Comparison of ENCODE assay signal across 9 cellular contexts in the genomic region with DNA sequence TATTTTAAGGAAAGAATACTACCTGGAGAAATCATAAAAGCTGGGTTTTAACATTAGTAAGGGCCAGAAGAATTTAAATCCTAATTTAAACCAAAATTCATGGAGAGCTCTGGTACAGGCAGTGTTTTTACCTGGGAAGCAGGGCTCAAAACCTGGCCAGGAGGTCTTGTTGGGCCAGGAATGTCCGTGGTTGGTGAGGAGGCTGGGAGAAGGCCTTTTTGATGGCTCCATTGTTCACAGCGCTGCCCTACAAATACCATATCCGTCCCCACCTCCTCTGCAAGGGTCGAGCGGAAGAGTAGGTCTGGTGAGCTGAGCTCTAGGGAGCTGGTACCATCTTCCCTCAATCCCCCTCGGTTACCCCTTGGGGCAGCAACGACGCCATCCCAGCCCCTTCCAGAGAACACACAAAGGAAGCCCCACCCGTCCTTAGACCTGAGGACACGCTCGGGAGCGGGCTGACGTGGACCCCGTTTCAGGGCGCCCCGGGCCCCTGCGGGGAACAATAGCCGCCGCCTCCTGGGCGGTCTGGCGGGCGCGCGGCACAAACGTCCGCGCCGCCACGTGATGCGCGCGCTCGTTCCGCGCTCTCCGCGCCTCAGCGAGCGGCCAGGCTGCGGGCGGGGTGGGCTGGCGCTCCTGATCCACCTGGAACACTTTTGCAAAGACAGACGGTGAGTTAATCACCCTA. TPM values are rescaled to one million over a fixed set of nuclear protein-coding genes. Genes with fewer than 3 reads are reported as not detected.
A peak's percentile ranks its signal among the peaks of the same experiment; 100 is the strongest.
DNase-seq lines count a peak whose midpoint lies in the region; ATAC-seq and TF ChIP-seq lines count a peak whose summit lies in the region.
"Had no signal": no experiment of that assay in that cellular context is flagged by ENCODE, and none has a peak within 500 bp of the region (broad histone marks: within the 10 kb centered on the region; RNA-seq: fewer than 3 reads in every experiment).

No MANE protein-coding gene starts in this region.

- H3K27me3 Mint-ChIP-seq in progenitor cell of endocrine pancreas: peaks cover 96% of the 10 kb centered on the region

- no peak overlapping the region for H3K27ac Mint-ChIP-seq in progenitor cell of endocrine pancreas

- H3K9me3 Mint-ChIP-seq in progenitor cell of endocrine pancreas (ENCODE audit: low read depth): no peaks in the 10 kb centered on the region

- peak overlapping the region; percentile 51; the same call in 1 of the 2 replicates for H2AFZ ChIP-seq in MM.1S (ENCODE audit: low read length)

- no peaks in the 10 kb centered on the region for H3K9me3 ChIP-seq in MM.1S (replicated peaks; ENCODE audit: insufficient read depth, low read length)
- H3K9me3 ChIP-seq in ectodermal cell (ENCODE audit: control insufficient read depth, low read length): no peaks in the 10 kb centered on the region
- H3K9me3 ChIP-seq: upper lobe of left lung had no signal

- H3K27me3 ChIP-seq in MM.1S (replicated peaks; ENCODE audit: insufficient read depth, low read length): no peaks in the 10 kb centered on the region
- H3K27me3 ChIP-seq in ectodermal cell (ENCODE audit: control insufficient read depth, insufficient read depth, low read length, poor library complexity, severe bottlenecking): peaks cover 100% of the 10 kb centered on the region

- H3K36me3 ChIP-seq in MM.1S (replicated peaks; ENCODE audit: insufficient read depth, low read length): no peaks in the 10 kb centered on the region
- no peaks in the 10 kb centered on the region for H3K36me3 ChIP-seq in ectodermal cell (ENCODE audit: control insufficient read depth, insufficient read depth, low read length)
- H3K36me3 ChIP-seq: upper lobe of left lung had no signal

- DNase-seq in Daoy (ENCODE audit: low read depth) (peak; percentile 67), MM.1S (no peak), progenitor cell of endocrine pancreas (ENCODE audit: low spot score, unreplicated experiment) (no peak), mesenteric fat pad (ENCODE audit: low spot score) (no peak)
- DNase-seq in effector CD4-positive, alpha-beta T cell: no peak
- no peak for DNase-seq in stimulated activated naive CD4-positive, alpha-beta T cell treated with Interleukin-2 at 50 U/mL for 16 hours (lab: John Stamatoyannopoulos, UW)

- H4K20me1 ChIP-seq in MM.1S (ENCODE audit: insufficient read depth, low read length): no peaks in the 10 kb centered on the region

- peak overlapping the region; percentile 65 for H3K4me2 ChIP-seq in MM.1S (ENCODE audit: low read depth, low read length)

- TF ChIP-seq CTCF in MM.1S (IDR thresholded peaks at IDR 0.05; ENCODE audit: low read length) (no peak), progenitor cell of endocrine pancreas (IDR thresholded peaks at IDR 0.05; ENCODE audit: unreplicated experiment) (no peak)

- H3K4me1 ChIP-seq in MM.1S (ENCODE audit: low read length): no peaks in the 10 kb centered on the region
- peaks cover 6% of the 10 kb centered on the region for H3K4me1 ChIP-seq in ectodermal cell (ENCODE audit: control insufficient read depth, insufficient read depth, low read length)

- WGBS in ectodermal cell, 2 experiments: 0 to 1% methylated on average over 43 of the region's 43 CpGs

- peak overlapping the region; percentile 63 for H3K4me3 ChIP-seq in MM.1S (ENCODE audit: low read length)
- peak overlapping the region; percentile 13 for H3K4me3 ChIP-seq in ectodermal cell (ENCODE audit: insufficient read depth, low read depth, low read length)

- H3K27ac ChIP-seq in MM.1S (ENCODE audit: low read length) (no peak overlapping the region), ectodermal cell (ENCODE audit: insufficient read depth, low read depth, low read length, poor library complexity, severe bottlenecking) (no peak overlapping the region)
- H3K27ac ChIP-seq: upper lobe of left lung had no signal

- no peaks in the 10 kb centered on the region for H3K79me2 ChIP-seq in MM.1S (ENCODE audit: low read length)

- no peak overlapping the region for H3K9ac ChIP-seq in MM.1S (ENCODE audit: low read length)

- peaks cover 8% of the 10 kb centered on the region for H3K4me1 Mint-ChIP-seq in progenitor cell of endocrine pancreas (ENCODE audit: low read depth)

- H3K9me2 ChIP-seq in MM.1S (replicated peaks; ENCODE audit: insufficient read depth, low read length): no peaks in the 10 kb centered on the region

- no peak for ATAC-seq in HG03280 (IDR thresholded peaks at IDR 0.05; ENCODE audit: unreplicated experiment)

- no peaks in the 10 kb centered on the region for H3F3A ChIP-seq in MM.1S (ENCODE audit: insufficient read depth, low read length)

- H3K4me3 Mint-ChIP-seq in progenitor cell of endocrine pancreas (ENCODE audit: low read depth): peak overlapping the region; percentile 73

- no peaks in the 10 kb centered on the region for H3K36me3 Mint-ChIP-seq in progenitor cell of endocrine pancreas (ENCODE audit: insufficient read depth)

RNA-seq across cellular contexts. Expression of a gene that starts 10.7 kb away (rescaled TPM):
- total RNA-seq in Daoy (2014; rRNA removed; shearing (Covaris generic)): 1.3 and 3.0 TPM in 2 replicates
- 0.33 TPM for polyA plus RNA-seq in ectodermal cell (2013, experiment 1 of 4)
- polyA plus RNA-seq in ectodermal cell (2013, experiment 2 of 4): not detected
- 0.32 TPM for polyA plus RNA-seq in ectodermal cell (2013, experiment 3 of 4)
- 0.32 TPM for polyA plus RNA-seq in ectodermal cell (2013, experiment 4 of 4)
- total RNA-seq in progenitor cell of endocrine pancreas (0.16 TPM in 1 of 2 replicates, not detected in the other), mesenteric fat pad (1.1 TPM)

RNA-seq across cellular contexts. Expression of a gene that starts 20.6 kb away (rescaled TPM):
- 5.0 and 10.9 TPM in 2 replicates for total RNA-seq in Daoy (2014; rRNA removed; shearing (Covaris generic))
- 0.54 TPM for polyA plus RNA-seq in ectodermal cell (2013, experiment 1 of 4)
- not detected for polyA plus RNA-seq in ectodermal cell (2013, experiment 2 of 4)
- 1.5 TPM for polyA plus RNA-seq in ectodermal cell (2013, experiment 3 of 4)
- 0.61 TPM for polyA plus RNA-seq in ectodermal cell (2013, experiment 4 of 4)
- total RNA-seq in progenitor cell of endocrine pancreas (not detected in 2 replicates), mesenteric fat pad (5.3 TPM)

RNA-seq across cellular contexts. Expression of a gene that starts 26.4 kb away (rescaled TPM):
- 1.5 and 2.5 TPM in 2 replicates for total RNA-seq in Daoy (2014; rRNA removed; shearing (Covaris generic))
- polyA plus RNA-seq in ectodermal cell (2013, experiment 1 of 4): 1.3 TPM
- 0.30 TPM for polyA plus RNA-seq in ectodermal cell (2013, experiment 2 of 4)
- 4.1 TPM for polyA plus RNA-seq in ectodermal cell (2013, experiment 3 of 4)
- 1.6 TPM for polyA plus RNA-seq in ectodermal cell (2013, experiment 4 of 4)
- total RNA-seq in progenitor cell of endocrine pancreas: not detected in 2 replicates
- 4.1 TPM for total RNA-seq in mesenteric fat pad

RNA-seq across cellular contexts. Expression of a gene that starts 48.2 kb away (rescaled TPM):
- 9.7 and 9.9 TPM in 2 replicates for total RNA-seq in Daoy (2014; rRNA removed; shearing (Covaris generic))
- polyA plus RNA-seq in ectodermal cell (2013, experiment 1 of 4): not detected
- not detected for polyA plus RNA-seq in ectodermal cell (2013, experiment 2 of 4)
- 0.21 TPM for polyA plus RNA-seq in ectodermal cell (2013, experiment 3 of 4)
- polyA plus RNA-seq in ectodermal cell (2013, experiment 4 of 4): 0.24 TPM
- total RNA-seq in progenitor cell of endocrine pancreas (not detected in 2 replicates), mesenteric fat pad (13.3 TPM)

RNA-seq across cellular contexts. Expression of a gene that starts 55.2 kb away (rescaled TPM):
- 2.5 and 3.1 TPM in 2 replicates for total RNA-seq in Daoy (2014; rRNA removed; shearing (Covaris generic))
- not detected for polyA plus RNA-seq in ectodermal cell (2013, experiment 1 of 4)
- polyA plus RNA-seq in ectodermal cell (2013, experiment 2 of 4): not detected
- not detected for polyA plus RNA-seq in ectodermal cell (2013, experiment 3 of 4)
- 0.12 TPM for polyA plus RNA-seq in ectodermal cell (2013, experiment 4 of 4)
- total RNA-seq in progenitor cell of endocrine pancreas: not detected in 2 replicates
- 6.1 TPM for total RNA-seq in mesenteric fat pad
